In the genomic region with DNA sequence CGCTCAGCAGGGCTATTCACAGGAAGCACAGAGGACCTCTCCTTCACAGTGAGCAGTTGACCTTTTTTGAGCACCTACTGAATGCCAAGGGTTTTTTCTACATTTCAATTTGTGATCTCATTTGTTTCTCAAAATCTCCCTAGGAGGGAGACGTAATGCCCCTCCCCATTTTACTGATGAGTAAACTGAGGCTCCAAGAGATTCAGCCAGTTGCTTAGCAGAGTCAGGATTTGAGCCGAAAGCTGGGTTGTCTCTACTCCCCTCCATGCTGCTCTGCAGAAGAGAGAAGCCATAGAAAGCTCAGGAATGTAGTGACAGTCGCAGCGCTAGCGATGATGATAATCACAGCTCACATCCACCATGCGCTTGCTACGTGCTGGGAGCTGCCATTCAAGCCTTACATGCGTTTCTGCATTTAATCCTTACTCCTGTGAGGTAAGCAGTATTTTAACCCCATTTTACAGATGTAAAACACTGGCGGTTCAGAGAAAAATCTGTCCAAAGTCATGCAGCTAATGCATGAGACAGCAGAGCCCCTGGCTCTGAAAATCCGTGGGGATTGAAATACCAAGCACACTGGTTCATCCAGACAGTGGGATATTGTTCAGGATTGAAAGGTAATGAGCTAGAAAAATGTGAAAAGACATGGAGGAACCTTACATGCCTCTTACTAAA, we compare ENCODE assay signal across 12 cellular contexts. TPM values are rescaled to one million over a fixed set of nuclear protein-coding genes. Genes with fewer than 3 reads are reported as not detected.
A peak's percentile ranks its signal among the peaks of the same experiment; 100 is the strongest.
DNase-seq lines count a peak whose midpoint lies in the region; ATAC-seq and TF ChIP-seq lines count a peak whose summit lies in the region.
"Had no signal": no experiment of that assay in that cellular context is flagged by ENCODE, and none has a peak within 500 bp of the region (broad histone marks: within the 10 kb centered on the region; RNA-seq: fewer than 3 reads in every experiment).

No MANE protein-coding gene starts in this region.

- H3K27ac ChIP-seq in heart left ventricle (peak overlapping the region; percentile 83 to 99 (median 94)), esophagus muscularis mucosa (replicated peaks in 1 of 4) (peak overlapping the region; percentile 95 to 97 (median 96)), upper lobe of right lung (peak overlapping the region; percentile 87)

- TF ChIP-seq CTCF in heart left ventricle (IDR thresholded peaks at IDR 0.05) (no peak), esophagus muscularis mucosa (IDR thresholded peaks at IDR 0.05) (no peak), upper lobe of right lung (IDR thresholded peaks at IDR 0.05) (no peak)

- peak in 1 of 5 donors; percentile 16 for DNase-seq in heart left ventricle
- DNase-seq in left ventricle myocardium superior = no peak
- DNase-seq in esophagus muscularis mucosa (ENCODE audit: extremely low spot score) = no peak
- DNase-seq in pons (ENCODE audit: low spot score) = peak; percentile 46
- DNase-seq in upper lobe of right lung = no peak
- no peak for DNase-seq in KBM-7
- DNase-seq in activated CD4-positive, alpha-beta T cell treated with anti-CD3 and anti-CD28 coated beads, Interleukin-2, amount 50 U/mL, for 4 hours = no peak
- DNase-seq in NCI-H2171 treated with DMSO at 0.1 percent for 48 hours (lab: John Stamatoyannopoulos, UW) = no peak
- DNase-seq: activated CD8-positive, alpha-beta T cell treated with anti-CD3 and anti-CD28 coated beads for 36 hours; activated naive CD4-positive, alpha-beta T cell treated with anti-CD3 and anti-CD28 coated beads, Interleukin-2, amount 10 ng/mL, durations not matched to agents 7 days and 5 days; DMS79; nephron progenitor cell had no signal

- H3K4me1 ChIP-seq in heart left ventricle (peaks cover 37 to 86% (median 69%) of the 10 kb centered on the region in 12 donors), esophagus muscularis mucosa (peaks cover 76 to 93% (median 90%) of the 10 kb centered on the region in 4 donors), upper lobe of right lung (peaks cover 68% of the 10 kb centered on the region)

- in situ Hi-C loops in KBM-7 (cut with MboI; ENCODE audit: low pct_unique_long_range_greater_than_20kb, low sequenced_read_pairs) = no loop called here

- no peaks in the 10 kb centered on the region for H3K36me3 ChIP-seq in heart left ventricle
- H3K36me3 ChIP-seq in esophagus muscularis mucosa = peaks cover 0 to 6% (median 0%) of the 10 kb centered on the region in 4 donors
- H3K36me3 ChIP-seq in upper lobe of right lung = no peaks in the 10 kb centered on the region

- TF ChIP-seq EP300 in esophagus muscularis mucosa (IDR thresholded peaks at IDR 0.05) = no peak

- ATAC-seq in heart left ventricle (no peak), left ventricle myocardium superior (no peak), upper lobe of right lung (no peak)

- no peak for TF ChIP-seq POLR2A in heart left ventricle (IDR thresholded peaks at IDR 0.05)
- no peak for TF ChIP-seq POLR2A in esophagus muscularis mucosa (IDR thresholded peaks at IDR 0.05; ENCODE audit: low read depth)

- H3K9me3 ChIP-seq in heart left ventricle (no peaks in the 10 kb centered on the region), esophagus muscularis mucosa (no peaks in the 10 kb centered on the region), upper lobe of right lung (no peaks in the 10 kb centered on the region)

- H3K4me3 ChIP-seq in heart left ventricle = no peak overlapping the region
- H3K4me3 ChIP-seq in esophagus muscularis mucosa = no peak overlapping the region
- no peak overlapping the region for H3K4me3 ChIP-seq in upper lobe of right lung

- 65 to 76% (median 68%) methylated on average over 11 of the region's 11 CpGs for WGBS in heart left ventricle, 4 donors
- WGBS in esophagus muscularis mucosa = 65% methylated on average over 11 of the region's 11 CpGs

- intact Hi-C loops in heart left ventricle (cut with DNase I) (loop anchor here in 7 of 10 donors (2.0 to 10.0 kb wide), 5 partner anchors 33 to 96 kb away; a partner anchor contains a TSS), left ventricle myocardium superior (cut with micrococcal nuclease) (no loop called here), esophagus muscularis mucosa (cut with DNase I) (loop anchor here (2.0 to 10.0 kb wide), 3 partner anchors 35 to 153 kb away; no protein-coding TSS in a partner anchor), upper lobe of right lung (cut with DNase I) (loop anchor here (10.0 kb wide), 1 partner anchor 93 kb away; a partner anchor contains a TSS)

- no peaks in the 10 kb centered on the region for H3K27me3 ChIP-seq in heart left ventricle
- H3K27me3 ChIP-seq in esophagus muscularis mucosa = no peaks in the 10 kb centered on the region
- H3K27me3 ChIP-seq in upper lobe of right lung = no peaks in the 10 kb centered on the region

RNA-seq across cellular contexts. Expression of a gene that starts 33.8 kb away (rescaled TPM):
- 100 to 1,000 TPM in 1 of 9 donors, 10 to 100 TPM in 8; 67.0 to 109 (median 84.9) TPM for total RNA-seq in heart left ventricle
- 100 to 1,000 TPM in 1 of 2 donors, 10 to 100 TPM in 1; 66.6 to 115 TPM for polyA plus RNA-seq in heart left ventricle
- total RNA-seq in left ventricle myocardium superior = 81.4 TPM
- 100 to 1,000 TPM; 105 to 161 (median 145) TPM for total RNA-seq in esophagus muscularis mucosa
- 186 TPM for total RNA-seq in upper lobe of right lung
